Comparison of ENCODE assay signal across 1 cellular context in genomic region chr19:12938536-12939291, GRCh38.
A peak's percentile ranks its signal among the peaks of the same experiment; 100 is the strongest.
TF ChIP-seq lines count a peak whose summit lies in the region.

CALR (plus strand) TSS chr19:12938609; CDS start chr19:12938680, 71 bp downstream.

TF ChIP-seq in HEK293, 187 proteins besides CTCF, POLR2A, EP300 and RAD21 (continued from another document and continues in another):
- no peak for TF ChIP-seq ZNF792 (tag by site-specific recombination; IDR thresholded peaks at IDR 0.05)
- peak; percentile 36; the same call in 1 of the 2 replicates for TF ChIP-seq ZXDB (tag by site-specific recombination; IDR thresholded peaks at IDR 0.05)
- TF ChIP-seq ZBTB48 (tag by site-specific recombination; IDR thresholded peaks at IDR 0.05) = peak; percentile 65; the same call in 1 of the 2 replicates
- no peak for TF ChIP-seq ZNF548 (tag by site-specific recombination; IDR thresholded peaks at IDR 0.05)
- no peak for TF ChIP-seq ZNF530 (tag by site-specific recombination; IDR thresholded peaks at IDR 0.05; ENCODE audit: low read depth)
- TF ChIP-seq ZBTB49 (tag by site-specific recombination; IDR thresholded peaks at IDR 0.05; ENCODE audit: low read depth) = no peak
- peak; percentile 37 for TF ChIP-seq ZNF600 (tag by site-specific recombination; IDR thresholded peaks at IDR 0.05)
- 0 out of 2 replicates have a peak, but pooled peaks have one; percentile 64 for TF ChIP-seq ZFP37 (tag by site-specific recombination; IDR thresholded peaks at IDR 0.05)
- TF ChIP-seq ZNF155 (tag by site-specific recombination; IDR thresholded peaks at IDR 0.05) = no peak
- TF ChIP-seq ZNF843 (tag by site-specific recombination; IDR thresholded peaks at IDR 0.05) = no peak; the same call in none of the 2 replicates
- TF ChIP-seq ZNF184 (tag by site-specific recombination; IDR thresholded peaks at IDR 0.05) = 0 out of 2 replicates have a peak, but pooled peaks have one; percentile 42
- TF ChIP-seq SCRT2 (tag by site-specific recombination; IDR thresholded peaks at IDR 0.05) = no peak
- TF ChIP-seq ZNF132 (tag by site-specific recombination; IDR thresholded peaks at IDR 0.05; ENCODE audit: borderline replicate concordance) = no peak
- TF ChIP-seq ZNF449 (tag by site-specific recombination; IDR thresholded peaks at IDR 0.05) = 0 out of 2 replicates have a peak, but pooled peaks have one; percentile 12
- TF ChIP-seq ZBTB7A (tag by site-specific recombination; IDR thresholded peaks at IDR 0.05; ENCODE audit: low read depth) = no peak
- TF ChIP-seq ZNF24 (tag by site-specific recombination; IDR thresholded peaks at IDR 0.05) = no peak
- TF ChIP-seq ZNF514 (tag by site-specific recombination; IDR thresholded peaks at IDR 0.05) = no peak
- TF ChIP-seq ZNF398 (tag by site-specific recombination; IDR thresholded peaks at IDR 0.05) = peak; percentile 38; the same call in 1 of the 2 replicates
- TF ChIP-seq ZNF776 (tag by site-specific recombination; IDR thresholded peaks at IDR 0.05; ENCODE audit: borderline replicate concordance) = no peak
- TF ChIP-seq ZNF624 (tag by site-specific recombination; IDR thresholded peaks at IDR 0.05) = no peak
- TF ChIP-seq ZNF16 (tag by site-specific recombination; IDR thresholded peaks at IDR 0.05; ENCODE audit: low read depth) = no peak
- no peak for TF ChIP-seq ZNF311 (tag by site-specific recombination; IDR thresholded peaks at IDR 0.05; ENCODE audit: borderline replicate concordance)
- TF ChIP-seq YY2 (tag by site-specific recombination; IDR thresholded peaks at IDR 0.05) = peak; percentile 53; the same call in 1 of the 2 replicates
- TF ChIP-seq RBAK (tag by site-specific recombination; IDR thresholded peaks at IDR 0.05) = no peak
- TF ChIP-seq ZNF76 (tag by site-specific recombination; IDR thresholded peaks at IDR 0.05; ENCODE audit: borderline replicate concordance, low read depth) = peak; percentile 55; the same call in 1 of the 2 replicates
- TF ChIP-seq ZNF335 (tag by site-specific recombination; conservative IDR thresholded peaks at IDR 0.05) = no peak
- TF ChIP-seq ZNF157 (tag by site-specific recombination; IDR thresholded peaks at IDR 0.05) = no peak
- peak; percentile 85; the same call in 1 of the 2 replicates for TF ChIP-seq ZNF324 (tag by site-specific recombination; IDR thresholded peaks at IDR 0.05)
- no peak for TF ChIP-seq ZNF366 (tag by site-specific recombination; conservative IDR thresholded peaks at IDR 0.05)
- peak; percentile 82 for TF ChIP-seq ZNF2 (tag by site-specific recombination; IDR thresholded peaks at IDR 0.05)
- 0 out of 2 replicates have a peak, but pooled peaks have one; percentile 37 for TF ChIP-seq ZNF121 (tag by site-specific recombination; IDR thresholded peaks at IDR 0.05)
- TF ChIP-seq ZNF133 (tag by site-specific recombination; IDR thresholded peaks at IDR 0.05) = 0 out of 2 replicates have a peak, but pooled peaks have one; percentile 24
- no peak for TF ChIP-seq ZNF704 (tag by site-specific recombination; IDR thresholded peaks at IDR 0.05)
- TF ChIP-seq ZNF571 (tag by site-specific recombination; IDR thresholded peaks at IDR 0.05) = no peak
- peak; percentile 74 for TF ChIP-seq ZNF341 (tag by site-specific recombination; IDR thresholded peaks at IDR 0.05; ENCODE audit: low read depth)
- TF ChIP-seq ZNF513 (tag by site-specific recombination; IDR thresholded peaks at IDR 0.05) = 0 out of 2 replicates have a peak, but pooled peaks have one; percentile 35
- no peak for TF ChIP-seq ZNF658 (tag by site-specific recombination; IDR thresholded peaks at IDR 0.05)
- TF ChIP-seq ZNF280C (tag by site-specific recombination; IDR thresholded peaks at IDR 0.05) = no peak
- no peak for TF ChIP-seq ZNF473 (tag by site-specific recombination; IDR thresholded peaks at IDR 0.05)
- TF ChIP-seq ZNF558 (tag by site-specific recombination; IDR thresholded peaks at IDR 0.05) = no peak
- TF ChIP-seq ZNF501 (tag by site-specific recombination; IDR thresholded peaks at IDR 0.05) = peak; percentile 64; the same call in 1 of the 2 replicates
- no peak for TF ChIP-seq ZNF621 (tag by site-specific recombination; IDR thresholded peaks at IDR 0.05)
- TF ChIP-seq YY1 (tag by site-specific recombination; IDR thresholded peaks at IDR 0.05) = peak; percentile 80
- TF ChIP-seq TCF7L2 (IDR thresholded peaks at IDR 0.05; ENCODE audit: borderline replicate concordance, low read depth, low read length) = no peak
- no peak for TF ChIP-seq GFI1B (tag by site-specific recombination; IDR thresholded peaks at IDR 0.05)
- TF ChIP-seq WT1 (tag by site-specific recombination; IDR thresholded peaks at IDR 0.05) = no peak
- TF ChIP-seq ZNF148 (tag by site-specific recombination; IDR thresholded peaks at IDR 0.05; ENCODE audit: borderline replicate concordance) = no peak
- no peak for TF ChIP-seq EGR2 (tag by site-specific recombination; IDR thresholded peaks at IDR 0.05; ENCODE audit: low read depth)
- peak; percentile 84 for TF ChIP-seq KLF9 (tag by site-specific recombination; IDR thresholded peaks at IDR 0.05; ENCODE audit: low read depth)
- peak; percentile 91; the same call in 1 of the 2 replicates for TF ChIP-seq GLI4 (tag by site-specific recombination; IDR thresholded peaks at IDR 0.05)
- no peak for TF ChIP-seq ZNF223 (tag by site-specific recombination; IDR thresholded peaks at IDR 0.05)
- no peak; the same call in none of the 2 replicates for TF ChIP-seq ZNF610 (tag by site-specific recombination; IDR thresholded peaks at IDR 0.05; ENCODE audit: borderline replicate concordance)
- TF ChIP-seq SP7 (tag by site-specific recombination; IDR thresholded peaks at IDR 0.05) = peak; percentile 35; the same call in 1 of the 2 replicates
- no peak for TF ChIP-seq PRDM6 (tag by site-specific recombination; IDR thresholded peaks at IDR 0.05)
- 0 out of 2 replicates have a peak, but pooled peaks have one; percentile 25 for TF ChIP-seq ZNF146 (tag by site-specific recombination; IDR thresholded peaks at IDR 0.05)
